In genomic region chr2:63695583-63695982, GRCh38 we compare ENCODE assay signal across 29 cellular contexts.
"Had no signal": no experiment of that assay in that cellular context is flagged by ENCODE, and none has a peak within 500 bp of the region (broad histone marks: within the 10 kb centered on the region; RNA-seq: fewer than 3 reads in every experiment).

No MANE protein-coding gene starts in this region.

- H3K27me3 ChIP-seq: stomach, suprapubic skin, testis, thyroid gland, tibial artery, tibial nerve, transverse colon, upper lobe of left lung, upper lobe of right lung, uterus, vagina had no signal

- H3K27me3 Mint-ChIP-seq: stimulated activated memory B cell treated with anti-CD40 and anti-IgM and Interleukin-4, amounts not matched to agents 10 μg/mL and 1 μg/mL and 100 μg/mL, for 72 hours; stimulated activated naive B cell treated with anti-CD40 and anti-IgM and Interleukin-4, amounts not matched to agents 10 μg/mL and 1 μg/mL and 100 μg/mL, for 72 hours; stimulated activated naive CD8-positive, alpha-beta T cell treated with anti-CD3 and anti-CD28 coated beads, Interleukin-15, amount 100 ng/mL, for 72 hours; stimulated activated naive CD8-positive, alpha-beta T cell treated with anti-CD3 and anti-CD28 coated beads, Interleukin-15, Interleukin-2, amounts not matched to agents 100 ng/mL and 50 ng/mL, for 24 hours; type B pancreatic cell had no signal

- H3K36me3 ChIP-seq: stomach, suprapubic skin, thoracic aorta, thyroid gland, tibial artery, tibial nerve, transverse colon, upper lobe of left lung, upper lobe of right lung, uterus, vagina had no signal

- FAIRE-seq: urothelium cell line had no signal

- H3K4me3 ChIP-seq: stomach, suprapubic skin, testis, thoracic aorta, thyroid gland, tibial artery, tibial nerve, transverse colon, upper lobe of left lung, upper lobe of right lung, uterus, vagina had no signal

- H3K4me1 ChIP-seq: testis, thyroid gland, tibial nerve, upper lobe of right lung had no signal

- H3K4me1 Mint-ChIP-seq: stimulated activated effector memory CD8-positive, alpha-beta T cell treated with anti-CD3 and anti-CD28 coated beads, Interleukin-12 subunit alpha, Interleukin-12 subunit beta, amount 100 ng/mL, for 72 hours; stimulated activated memory B cell treated with anti-CD40 and anti-IgM and Interleukin-4, amounts not matched to agents 10 μg/mL and 1 μg/mL and 100 μg/mL, for 72 hours; stimulated activated naive B cell treated with anti-CD40 and anti-IgM and Interleukin-4, amounts not matched to agents 10 μg/mL and 1 μg/mL and 100 μg/mL, for 72 hours; stimulated activated naive CD8-positive, alpha-beta T cell treated with anti-CD3 and anti-CD28 coated beads, Interleukin-15, amount 100 ng/mL, for 72 hours had no signal

- H3K4me3 Mint-ChIP-seq: stimulated activated effector memory CD8-positive, alpha-beta T cell treated with anti-CD3 and anti-CD28 coated beads, Interleukin-12 subunit alpha, Interleukin-12 subunit beta, amount 100 ng/mL, for 72 hours; stimulated activated memory B cell treated with anti-CD40 and anti-IgM and Interleukin-4, amounts not matched to agents 10 μg/mL and 1 μg/mL and 100 μg/mL, for 72 hours; stimulated activated naive B cell treated with anti-CD40 and anti-IgM and Interleukin-4, amounts not matched to agents 10 μg/mL and 1 μg/mL and 100 μg/mL, for 72 hours; stimulated activated naive CD8-positive, alpha-beta T cell treated with anti-CD3 and anti-CD28 coated beads, Interleukin-15, amount 100 ng/mL, for 72 hours; stimulated activated naive CD8-positive, alpha-beta T cell treated with anti-CD3 and anti-CD28 coated beads, Interleukin-15, Interleukin-2, amounts not matched to agents 100 ng/mL and 50 ng/mL, for 24 hours; type B pancreatic cell had no signal

- H3K9me3 ChIP-seq: stomach, suprapubic skin, testis, thoracic aorta, thyroid gland, tibial artery, tibial nerve, transverse colon, upper lobe of left lung, upper lobe of right lung, uterus, vagina had no signal

- ATAC-seq: stimulated activated effector memory CD8-positive, alpha-beta T cell treated with anti-CD3 and anti-CD28 coated beads, Interleukin-12 subunit alpha, Interleukin-12 subunit beta, amount 100 ng/mL, for 72 hours; stimulated activated naive B cell treated with anti-CD40 and anti-IgM and Interleukin-4, amounts not matched to agents 10 μg/mL and 1 μg/mL and 100 μg/mL, for 72 hours; stimulated activated naive CD8-positive, alpha-beta T cell treated with anti-CD3 and anti-CD28 coated beads, Interleukin-15, amount 100 ng/mL, for 72 hours; stimulated activated naive CD8-positive, alpha-beta T cell treated with anti-CD3 and anti-CD28 coated beads, Interleukin-15, Interleukin-2, amounts not matched to agents 100 U/mL and 50 U/mL, for 24 hours; upper lobe of right lung had no signal

- H3K9me3 Mint-ChIP-seq: stimulated activated effector memory CD8-positive, alpha-beta T cell treated with anti-CD3 and anti-CD28 coated beads, Interleukin-12 subunit alpha, Interleukin-12 subunit beta, amount 100 ng/mL, for 72 hours; stimulated activated memory B cell treated with anti-CD40 and anti-IgM and Interleukin-4, amounts not matched to agents 10 μg/mL and 1 μg/mL and 100 μg/mL, for 72 hours; stimulated activated naive B cell treated with anti-CD40 and anti-IgM and Interleukin-4, amounts not matched to agents 10 μg/mL and 1 μg/mL and 100 μg/mL, for 72 hours; stimulated activated naive CD8-positive, alpha-beta T cell treated with anti-CD3 and anti-CD28 coated beads, Interleukin-15, amount 100 ng/mL, for 72 hours; stimulated activated naive CD8-positive, alpha-beta T cell treated with anti-CD3 and anti-CD28 coated beads, Interleukin-15, Interleukin-2, amounts not matched to agents 100 ng/mL and 50 ng/mL, for 24 hours; type B pancreatic cell had no signal

- H3K36me3 Mint-ChIP-seq: stimulated activated effector memory CD8-positive, alpha-beta T cell treated with anti-CD3 and anti-CD28 coated beads, Interleukin-12 subunit alpha, Interleukin-12 subunit beta, amount 100 ng/mL, for 72 hours; stimulated activated memory B cell treated with anti-CD40 and anti-IgM and Interleukin-4, amounts not matched to agents 10 μg/mL and 1 μg/mL and 100 μg/mL, for 72 hours; stimulated activated naive B cell treated with anti-CD40 and anti-IgM and Interleukin-4, amounts not matched to agents 10 μg/mL and 1 μg/mL and 100 μg/mL, for 72 hours; type B pancreatic cell had no signal

- H3K27ac ChIP-seq: stomach, suprapubic skin, testis, thyroid gland, tibial artery, tibial nerve, transverse colon, upper lobe of left lung, upper lobe of right lung, uterus, vagina had no signal

- H3K27ac Mint-ChIP-seq: stimulated activated effector memory CD8-positive, alpha-beta T cell treated with anti-CD3 and anti-CD28 coated beads, Interleukin-12 subunit alpha, Interleukin-12 subunit beta, amount 100 ng/mL, for 72 hours; stimulated activated memory B cell treated with anti-CD40 and anti-IgM and Interleukin-4, amounts not matched to agents 10 μg/mL and 1 μg/mL and 100 μg/mL, for 72 hours; stimulated activated naive B cell treated with anti-CD40 and anti-IgM and Interleukin-4, amounts not matched to agents 10 μg/mL and 1 μg/mL and 100 μg/mL, for 72 hours; stimulated activated naive CD8-positive, alpha-beta T cell treated with anti-CD3 and anti-CD28 coated beads, Interleukin-15, amount 100 ng/mL, for 72 hours; stimulated activated naive CD8-positive, alpha-beta T cell treated with anti-CD3 and anti-CD28 coated beads, Interleukin-15, Interleukin-2, amounts not matched to agents 100 ng/mL and 50 ng/mL, for 24 hours; type B pancreatic cell had no signal

- DNase-seq: stimulated activated CD4-positive, alpha-beta T cell treated with anti-CD3 and anti-CD28 coated beads, Interleukin-2, amount 100 ng/mL, for 48 hours; stimulated activated CD4-positive, alpha-beta T cell treated with anti-CD3 and anti-CD28 coated beads, Interleukin-4, amount 100 ng/mL, for 1 hour; stimulated activated CD4-positive, alpha-beta T cell treated with anti-CD3 and anti-CD28 coated beads, Interleukin-4, amount 100 ng/mL, for 24 hours; stimulated activated CD4-positive, alpha-beta T cell treated with anti-CD3 and anti-CD28 coated beads, Interleukin-4, amount 100 ng/mL, for 4 hours; stimulated activated CD8-positive, alpha-beta memory T cell treated with anti-CD3 and anti-CD28 coated beads, Interleukin-4, amount 100 ng/mL, for 48 hours; stimulated activated naive B cell treated with anti-CD40 and anti-IgM and Interleukin-4, amounts not matched to agents 10 μg/mL and 1 μg/mL and 100 μg/mL, for 72 hours; stimulated activated naive CD4-positive, alpha-beta T cell; stimulated activated naive CD4-positive, alpha-beta T cell treated with Interleukin-2 at 50 U/mL for 16 hours; stimulated activated naive CD8-positive, alpha-beta T cell treated with anti-CD3 and anti-CD28 coated beads, Interleukin-15, amount 100 ng/mL, for 72 hours; stimulated activated naive CD8-positive, alpha-beta T cell treated with anti-CD3 and anti-CD28 coated beads, Interleukin-15, Interleukin-2, amounts not matched to agents 100 U/mL and 50 U/mL, for 24 hours; stomach; substantia nigra; testis; thyroid gland; tibial artery; transverse colon; trophoblast cell; upper lobe of left lung; upper lobe of right lung; uterus had no signal
